Comparison of ENCODE assay signal across 8 cellular contexts in genomic region chr13:97018029-97018819, GRCh38. TPM values are rescaled to one million over a fixed set of nuclear protein-coding genes. Genes with fewer than 3 reads are reported as not detected.
DNase-seq lines count a peak whose midpoint lies in the region; ATAC-seq and TF ChIP-seq lines count a peak whose summit lies in the region.

No MANE protein-coding gene starts in this region.

- no peak overlapping the region for H2AFZ ChIP-seq in neuronal stem cell (ENCODE audit: low read length)

- H3K18ac ChIP-seq in neuronal stem cell (ENCODE audit: low read length) = no peak overlapping the region

- H3K9me3 Mint-ChIP-seq in WTC11 = peaks cover 7% of the 10 kb centered on the region; the same call in 1 of the 2 replicates

- H3K36me3 ChIP-seq in neuronal stem cell (replicated peaks in 1 of 2; ENCODE audit: control insufficient read depth in 2 of 2, insufficient read depth in 2 of 2, low read length in 2 of 2) = no peaks in the 10 kb centered on the region

- POLR2A ChIA-PET in WTC11 (lab: Charles Lee) = no interaction called here

- H3K4me3 Mint-ChIP-seq in WTC11 = peak overlapping the region; percentile 52

- ATAC-seq in GM18498 (IDR thresholded peaks at IDR 0.05; ENCODE audit: unreplicated experiment) = peak; percentile 86
- peak; percentile 95 for ATAC-seq in HG02852 (IDR thresholded peaks at IDR 0.05; ENCODE audit: unreplicated experiment)
- ATAC-seq in WTC11 = peak; percentile 97

- no peak overlapping the region for H3K27ac ChIP-seq in neuronal stem cell (replicated peaks; ENCODE audit: low read length)

- H3K4me1 Mint-ChIP-seq in WTC11 = peaks cover 8% of the 10 kb centered on the region

- H3K14ac ChIP-seq in neuronal stem cell (ENCODE audit: low read length) = no peak overlapping the region

- CTCF ChIA-PET in WTC11 (lab: Charles Lee) = interaction anchor here (0.6 to 2.2 kb wide), 23 partner anchors 10 to 1893 kb away, joined by 3 to 15 read pairs (median 3); no protein-coding TSS in a partner anchor

- H3K36me3 Mint-ChIP-seq in WTC11 = no peaks in the 10 kb centered on the region

- peaks cover 6% of the 10 kb centered on the region for H3K27me3 Mint-ChIP-seq in WTC11 (ENCODE audit: low read depth)

- no peak overlapping the region for H3K9ac ChIP-seq in neuronal stem cell (ENCODE audit: low read depth, low read length, poor library complexity)

- H4K8ac ChIP-seq in neuronal stem cell (ENCODE audit: low read depth, low read length) = no peak overlapping the region

- no peak overlapping the region for H3K23ac ChIP-seq in neuronal stem cell (ENCODE audit: low read depth, low read length, poor library complexity)

- no peaks in the 10 kb centered on the region for H3K27me3 ChIP-seq in neuronal stem cell (ENCODE audit: control insufficient read depth in 3 of 3, insufficient read depth in 3 of 3, low read depth in 1 of 3, low read length in 3 of 3)

- no CpG with 5 or more reads among the region's 13 CpGs for WGBS in neuronal stem cell (ENCODE audit: extremely low coverage in 2 of 2, insufficient read length in 2 of 2, insufficient replicate concordance in 1 of 2), 2 donors

- H3K79me1 ChIP-seq in neuronal stem cell (ENCODE audit: low read depth, low read length) = no peaks in the 10 kb centered on the region

- peak overlapping the region; percentile 45 for H3K4me2 ChIP-seq in neuronal stem cell (ENCODE audit: insufficient read depth, low read length, poor library complexity, severe bottlenecking)

- H2BK120ac ChIP-seq in neuronal stem cell (ENCODE audit: low read depth, low read length) = no peak overlapping the region

- no peak overlapping the region for H3K4ac ChIP-seq in neuronal stem cell (ENCODE audit: low read length)

- no peak overlapping the region for H2BK5ac ChIP-seq in neuronal stem cell (ENCODE audit: low read length)

- H3K4me3 ChIP-seq in neuronal stem cell (ENCODE audit: low read length in 2 of 2) = no peak overlapping the region

- H3K4me1 ChIP-seq in neuronal stem cell (ENCODE audit: control insufficient read depth in 2 of 2, insufficient read depth in 1 of 2, low read depth in 1 of 2, low read length in 2 of 2) = no peaks in the 10 kb centered on the region

- H4K91ac ChIP-seq in neuronal stem cell (ENCODE audit: low read depth, low read length, poor library complexity) = no peak overlapping the region

- H3K27ac Mint-ChIP-seq in WTC11 = no peak overlapping the region

- TF ChIP-seq CTCF in WTC11 (IDR thresholded peaks at IDR 0.05) = peak; percentile 48

- no peak overlapping the region for H2BK12ac ChIP-seq in neuronal stem cell (ENCODE audit: low read length)

- DNase-seq in Ammon's horn (ENCODE audit: low spot score) (peak; percentile 81), NCI-H1436 treated with DMSO at 0.1 percent for 48 hours (lab: John Stamatoyannopoulos, UW) (peak; percentile 32), WTC11 (ENCODE audit: low spot score) (peak; percentile 29), fibroblast of the conjunctiva (ENCODE audit: low read depth) (peak; percentile 56), neuronal stem cell (ENCODE audit: low spot score) (no peak), NCI-H2029 treated with DMSO at 0.1 percent for 48 hours (lab: John Stamatoyannopoulos, UW) (no peak)

- no peak overlapping the region for H2AK5ac ChIP-seq in neuronal stem cell (ENCODE audit: low read depth, low read length)

- H3K9me3 ChIP-seq in neuronal stem cell (replicated peaks in 1 of 2; ENCODE audit: control insufficient read depth in 2 of 2, insufficient read depth in 1 of 2, low read depth in 1 of 2, low read length in 2 of 2) = no peaks in the 10 kb centered on the region

- no peak overlapping the region for H2BK15ac ChIP-seq in neuronal stem cell (ENCODE audit: low read length)

TF ChIP-seq in WTC11, 78 proteins besides CTCF, POLR2A, EP300 and RAD21:
- no peak for TF ChIP-seq ZNF425 (CRISPR knock-in tag; conservative IDR thresholded peaks at IDR 0.05)
- no peak for TF ChIP-seq ERG (CRISPR knock-in tag; IDR thresholded peaks at IDR 0.05)
- 0 out of 2 replicates have a peak, but pooled peaks have one; percentile 20 for TF ChIP-seq HMGXB4 (CRISPR knock-in tag; IDR thresholded peaks at IDR 0.05)
TF ChIP-seq in WTC11: peak in this region for 1.

RNA-seq across cellular contexts. Expression of gene OXGR1, which starts 23.9 kb away (rescaled TPM):
- total RNA-seq in WTC11 (2021) = 0.21 to 0.71 TPM (median 0.39 TPM) in 3 replicates
- polyA plus RNA-seq in neuronal stem cell (2013, experiment 1 of 2) = 4.1 TPM
- polyA plus RNA-seq in neuronal stem cell (2013, experiment 2 of 2) = 4.4 TPM

Comparison
In these comparisons a context has a peak if more than half of its experiments do, and no peak if none do; other contexts are left out.
1. DNase-seq: peak in Ammon's horn (single experiment), NCI-H1436 treated with DMSO at 0.1 percent for 48 hours (single experiment), WTC11 (single experiment) and fibroblast of the conjunctiva (single experiment); none in neuronal stem cell (single experiment) and NCI-H2029 treated with DMSO at 0.1 percent for 48 hours (single experiment).
2. Peak in every context shown above with its lines, with median percentiles within 50 percentile points of each other: ATAC-seq.